6 cellular contexts compared by ENCODE assay signal in genomic region chr11:64996327-64996709, GRCh38. TPM values are rescaled to one million over a fixed set of nuclear protein-coding genes. Genes with fewer than 3 reads are reported as not detected.
DNase-seq lines count a peak whose midpoint lies in the region; ATAC-seq and TF ChIP-seq lines count a peak whose summit lies in the region.

No MANE protein-coding gene starts in this region.

- H3K4me1 ChIP-seq in PC-3 (ENCODE audit: insufficient read depth, low read length) = no peaks in the 10 kb centered on the region
- peaks cover 0 to 22% (median 0%) of the 10 kb centered on the region in 3 donors for H3K4me1 ChIP-seq in gastroesophageal sphincter

- no peak for TF ChIP-seq CTCF in PC-3 (conservative IDR thresholded peaks at IDR 0.05; ENCODE audit: low read depth, low read length)
- no peak for TF ChIP-seq CTCF in gastroesophageal sphincter (IDR thresholded peaks at IDR 0.05)

- H3F3A ChIP-seq in PC-3 (ENCODE audit: low read length, unreplicated experiment) = no peaks in the 10 kb centered on the region

- POLR2A ChIA-PET in PC-3 (lab: Charles Lee; ENCODE audit: unreplicated experiment) = interaction anchor here (0.7 kb wide), 1 partner anchor 117 kb away, joined by 7 read pairs; no protein-coding TSS in a partner anchor

- CTCF ChIA-PET in PC-3 (lab: Charles Lee) = interaction anchor here (0.9 to 1.6 kb wide), 4 partner anchors 77 to 152 kb away, joined by 3 to 6 read pairs (median 4); partner anchors contain the start of gene CDC42BPG

- H3K4me3 ChIP-seq in PC-3 (ENCODE audit: low read length) = no peak overlapping the region
- H3K4me3 ChIP-seq in gastroesophageal sphincter = peak overlapping the region; percentile 15 to 51

- no peaks in the 10 kb centered on the region for H3K9me3 ChIP-seq in PC-3 (ENCODE audit: low read length)
- H3K9me3 ChIP-seq in gastroesophageal sphincter = no peaks in the 10 kb centered on the region

- H3K36me3 Mint-ChIP-seq in stimulated activated naive B cell treated with anti-CD40 and anti-IgM and Interleukin-4, amounts not matched to agents 10 μg/mL and 1 μg/mL and 100 μg/mL, for 72 hours = no peaks in the 10 kb centered on the region

- H3K27me3 ChIP-seq in PC-3 (ENCODE audit: low read length) (no peaks in the 10 kb centered on the region), gastroesophageal sphincter (no peaks in the 10 kb centered on the region)

- H3K27ac ChIP-seq in PC-3 (ENCODE audit: low read length) = no peak overlapping the region
- H3K27ac ChIP-seq in gastroesophageal sphincter = peak overlapping the region in 3 of 4 donors; percentile 59 to 77 (median 71)

- H3K79me2 ChIP-seq in PC-3 (ENCODE audit: low read length) = no peaks in the 10 kb centered on the region

- H3K4me2 ChIP-seq in PC-3 (ENCODE audit: low read length) = peak overlapping the region; percentile 38; the same call in 1 of the 2 replicates

- DNase-seq in PC-3 (no peak), NCI-H2171 treated with DMSO at 0.1 percent for 48 hours (lab: John Stamatoyannopoulos, UW) (no peak)
- no peak for DNase-seq in stimulated activated naive B cell treated with anti-CD40 and anti-IgM and Interleukin-4, amounts not matched to agents 10 μg/mL and 1 μg/mL and 100 μg/mL, for 72 hours
- no peak for DNase-seq in stimulated activated CD4-positive, alpha-beta T cell treated with anti-CD3 and anti-CD28 coated beads, Interleukin-4, amount 100 ng/mL, for 24 hours

- peak overlapping the region; percentile 24; the same call in 1 of the 2 replicates for H2AFZ ChIP-seq in PC-3 (ENCODE audit: low read length)

- no peaks in the 10 kb centered on the region for H3K9me2 ChIP-seq in PC-3 (replicated peaks; ENCODE audit: low read length)

- no peak for ATAC-seq in PC-3
- ATAC-seq in gastroesophageal sphincter = peak; percentile 22
- ATAC-seq in stimulated activated naive B cell treated with anti-CD40 and anti-IgM and Interleukin-4, amounts not matched to agents 10 μg/mL and 1 μg/mL and 100 μg/mL, for 72 hours (replicated peaks) = peak in 1 of 2 donors; percentile 10
- no peak for ATAC-seq in HG02610 (IDR thresholded peaks at IDR 0.05; ENCODE audit: unreplicated experiment)

- H3K9me3 Mint-ChIP-seq in stimulated activated naive B cell treated with anti-CD40 and anti-IgM and Interleukin-4, amounts not matched to agents 10 μg/mL and 1 μg/mL and 100 μg/mL, for 72 hours = no peaks in the 10 kb centered on the region

- peak overlapping the region; percentile 74 for H3K4me3 Mint-ChIP-seq in stimulated activated naive B cell treated with anti-CD40 and anti-IgM and Interleukin-4, amounts not matched to agents 10 μg/mL and 1 μg/mL and 100 μg/mL, for 72 hours

- TF ChIP-seq EP300 in gastroesophageal sphincter (IDR thresholded peaks at IDR 0.05) = no peak

- BruUV-seq in PC-3 (replicated peaks; lab: Mats Ljungman, UMichigan) = TSS peak; percentile 65

- H3K36me3 ChIP-seq in PC-3 (ENCODE audit: low read depth, low read length) = no peaks in the 10 kb centered on the region
- H3K36me3 ChIP-seq in gastroesophageal sphincter = peaks cover 0 to 10% of the 10 kb centered on the region in 2 donors

- H3K9ac ChIP-seq in PC-3 (ENCODE audit: low read length) = no peak overlapping the region

- 8% methylated on average over 5 of the region's 11 CpGs; no CpG with 5 or more reads in 1 of the 2 donors for WGBS in gastroesophageal sphincter (ENCODE audit: low coverage in 1 of 2), 2 donors

- intact Hi-C loops in PC-3 (cut with micrococcal nuclease) = no loop called here

- H3K27me3 Mint-ChIP-seq in stimulated activated naive B cell treated with anti-CD40 and anti-IgM and Interleukin-4, amounts not matched to agents 10 μg/mL and 1 μg/mL and 100 μg/mL, for 72 hours = no peaks in the 10 kb centered on the region

- no peaks in the 10 kb centered on the region for H4K20me1 ChIP-seq in PC-3 (ENCODE audit: low read length)

- no peak for TF ChIP-seq POLR2A in gastroesophageal sphincter (IDR thresholded peaks at IDR 0.05)

- no peak overlapping the region for H3K27ac Mint-ChIP-seq in stimulated activated naive B cell treated with anti-CD40 and anti-IgM and Interleukin-4, amounts not matched to agents 10 μg/mL and 1 μg/mL and 100 μg/mL, for 72 hours

- H3K4me1 Mint-ChIP-seq in stimulated activated naive B cell treated with anti-CD40 and anti-IgM and Interleukin-4, amounts not matched to agents 10 μg/mL and 1 μg/mL and 100 μg/mL, for 72 hours = peaks cover 33 to 39% of the 10 kb centered on the region in 2 donors

RNA-seq across cellular contexts. Expression of gene BATF2, which starts 0.5 kb away (rescaled TPM):
- total RNA-seq in PC-3 (2014; rRNA removed) (0.52 TPM in 1 of 2 replicates, not detected in the other), gastroesophageal sphincter (1 to 10 TPM; 1.5 to 3.4 (median 1.6) TPM)

RNA-seq across cellular contexts. Expression of gene ARL2, which starts 17.6 kb away (rescaled TPM):
- total RNA-seq in PC-3 (2014; rRNA removed) (86.0 and 107 TPM in 2 replicates), gastroesophageal sphincter (100 to 1,000 TPM; 158 to 220 (median 179) TPM)

RNA-seq across cellular contexts. Expression of gene MAJIN, which starts 24.4 kb away (rescaled TPM):
- total RNA-seq in PC-3 (2014; rRNA removed) = not detected in 2 replicates
- not detected for total RNA-seq in gastroesophageal sphincter

RNA-seq across cellular contexts. Expression of gene SNX15, which starts 30.9 kb away (rescaled TPM):
- total RNA-seq in PC-3 (2014; rRNA removed) = 15.1 and 40.4 TPM in 2 replicates
- 10 to 100 TPM; 23.6 to 42.5 (median 30.1) TPM for total RNA-seq in gastroesophageal sphincter

RNA-seq across cellular contexts. Expression of gene SAC3D1, which starts 44.7 kb away (rescaled TPM):
- total RNA-seq in PC-3 (2014; rRNA removed) (61.0 and 82.0 TPM in 2 replicates), gastroesophageal sphincter (10 to 100 TPM in 3 of 4 donors, 1 to 10 TPM in 1; 4.7 to 13.6 (median 12.7) TPM)
